ENCODE assay signal across 7 cellular contexts in the genomic region with DNA sequence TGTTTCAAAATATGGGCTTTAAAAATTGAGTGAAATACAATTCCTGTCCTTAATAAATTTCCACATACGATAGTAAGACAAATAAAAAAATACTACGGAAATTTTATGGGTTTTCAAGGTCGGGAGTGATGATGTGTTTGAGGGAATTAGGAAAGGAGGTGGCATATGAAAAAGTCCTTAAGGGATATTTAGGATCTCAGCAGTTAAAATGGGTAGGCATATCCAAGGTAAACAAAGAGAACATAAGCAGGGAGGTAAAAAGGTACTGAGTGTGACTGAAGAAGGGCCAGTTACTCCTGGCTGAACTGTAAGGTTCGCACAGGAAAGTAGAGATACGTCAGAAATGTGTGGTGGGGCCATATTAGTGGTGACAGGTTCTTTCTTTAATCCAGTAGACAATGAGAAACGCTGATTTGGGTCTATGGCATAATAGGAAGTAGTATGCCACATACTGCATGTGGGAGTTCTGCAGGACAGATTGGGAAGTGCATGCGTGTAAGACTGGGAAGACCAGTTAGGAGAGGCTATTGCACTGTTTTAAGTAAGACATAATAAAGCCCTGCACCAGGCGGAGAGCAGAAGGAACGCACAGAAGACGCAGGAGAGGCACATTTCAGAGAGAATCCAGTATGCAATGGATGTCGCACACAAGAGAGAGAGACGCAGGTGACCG. TPM values are rescaled to one million over a fixed set of nuclear protein-coding genes. Genes with fewer than 3 reads are reported as not detected.
A peak's percentile ranks its signal among the peaks of the same experiment; 100 is the strongest.
DNase-seq lines count a peak whose midpoint lies in the region; ATAC-seq, FAIRE-seq and TF ChIP-seq lines count a peak whose summit lies in the region.

No MANE protein-coding gene starts in this region.

- H3K27me3 ChIP-seq in breast epithelium (no peaks in the 10 kb centered on the region), small intestine (ENCODE audit: control insufficient read depth in 2 of 2, insufficient read depth in 2 of 2, low read length in 2 of 2) (no peaks in the 10 kb centered on the region)

- H3K4me3 ChIP-seq in GM12864 (ENCODE audit: low read depth, low read length) (peak overlapping the region; percentile 79), breast epithelium (peak overlapping the region; percentile 81 to 93 (median 85)), small intestine (ENCODE audit: low read depth in 1 of 2, low read length in 2 of 2) (peak overlapping the region; percentile 28 to 82)

- H3K27ac ChIP-seq in breast epithelium (peak overlapping the region; percentile 94 to 98), small intestine (ENCODE audit: low read depth in 1 of 2, low read length in 1 of 2) (peak overlapping the region; percentile 69 to 89)

- H3K9me3 ChIP-seq in breast epithelium (no peaks in the 10 kb centered on the region), small intestine (ENCODE audit: control insufficient read depth, low read depth) (no peaks in the 10 kb centered on the region)

- DNase-seq in GM12864 (ENCODE audit: low read depth) (no peak), NCI-H748 (lab: John Stamatoyannopoulos, UW; ENCODE audit: unreplicated experiment) (peak; percentile 84), breast epithelium (ENCODE audit: low spot score in 2 of 2) (peak in 1 of 2 donors; percentile 24), inferior parietal cortex (ENCODE audit: extremely low spot score) (peak; percentile 59), small intestine (peak; percentile 77)
- DNase-seq in stimulated activated CD4-positive, alpha-beta T cell treated with anti-CD3 and anti-CD28 coated beads, Interleukin-2, amount 100 ng/mL, for 48 hours: no peak

- peak; percentile 21 for TF ChIP-seq CTCF in GM12864 (IDR thresholded peaks at IDR 0.05; ENCODE audit: low read depth, low read length, missing control alignments)
- TF ChIP-seq CTCF in breast epithelium (IDR thresholded peaks at IDR 0.05): peak; percentile 49 to 68 (median 57)

- intact Hi-C loops in breast epithelium (cut with DNase I; ENCODE audit: low total_unique reads): loop anchor here (2.0 kb wide), 1 partner anchor 199 kb away; no protein-coding TSS in a partner anchor

- peaks cover 0 to 6% of the 10 kb centered on the region in 2 donors for H3K4me1 ChIP-seq in breast epithelium
- peaks cover 2 to 4% of the 10 kb centered on the region in 2 donors for H3K4me1 ChIP-seq in small intestine (ENCODE audit: control insufficient read depth in 2 of 2, insufficient read depth in 1 of 2, low read depth in 1 of 2, low read length in 1 of 2)

- WGBS in small intestine, 3 donors: 4 to 12% (median 6%) methylated on average over 13 of the region's 13 CpGs

- peak; percentile 9 for ATAC-seq in HG03135 (IDR thresholded peaks at IDR 0.05; ENCODE audit: unreplicated experiment)

- TF ChIP-seq POLR2A in breast epithelium (IDR thresholded peaks at IDR 0.05): no peak

- H3K36me3 ChIP-seq in breast epithelium (no peaks in the 10 kb centered on the region), small intestine (ENCODE audit: control insufficient read depth in 2 of 2, insufficient read depth in 2 of 2, low read length in 2 of 2) (no peaks in the 10 kb centered on the region)

- no peak for FAIRE-seq in small intestine (lab: Jason Lieb, UNC)

RNA-seq across cellular contexts. Expression of gene HMGCR, which starts 0.9 kb away (rescaled TPM):
- 10 to 100 TPM; 12.8 to 34.0 (median 16.5) TPM for total RNA-seq in breast epithelium
- polyA plus RNA-seq in small intestine: 10 to 100 TPM in 1 of 3 donors, 1 to 10 TPM in 2; 3.8 to 49.4 (median 9.2) TPM

Comparison
In these comparisons a context has a peak if more than half of its experiments do, and no peak if none do; other contexts are left out.
1. DNase-seq: peak in NCI-H748 (single experiment), inferior parietal cortex (single experiment) and small intestine (single experiment); none in GM12864 (single experiment) and stimulated activated CD4-positive, alpha-beta T cell treated with anti-CD3 and anti-CD28 coated beads, Interleukin-2, amount 100 ng/mL, for 48 hours (0 of 2).
2. Peak in every context shown above with its lines, with median percentiles within 50 percentile points of each other: H3K4me3 ChIP-seq.